Comparison of ENCODE assay signal across 15 cellular contexts in the genomic region with DNA sequence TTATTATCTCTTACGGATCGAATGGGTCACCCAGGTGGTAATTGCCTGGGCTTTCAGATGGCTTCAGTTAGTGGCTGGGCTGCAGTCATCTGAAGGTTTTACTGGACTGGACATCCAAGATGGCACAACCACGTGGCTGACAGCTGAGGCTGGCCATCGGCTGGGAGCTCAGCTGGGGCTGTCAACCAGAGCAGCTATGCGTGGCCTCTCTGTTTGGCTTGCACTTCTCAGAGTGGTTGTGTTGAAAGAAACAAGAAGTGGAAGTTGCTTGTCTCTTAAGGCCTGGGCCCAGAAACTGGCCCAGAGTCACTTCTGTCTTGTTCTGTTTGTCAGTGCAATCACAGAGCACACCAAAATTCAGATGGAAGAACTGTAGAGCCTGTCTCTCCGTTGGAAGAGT. TPM values are rescaled to one million over a fixed set of nuclear protein-coding genes. Genes with fewer than 3 reads are reported as not detected.
A peak's percentile ranks its signal among the peaks of the same experiment; 100 is the strongest.
DNase-seq lines count a peak whose midpoint lies in the region; ATAC-seq, FAIRE-seq and TF ChIP-seq lines count a peak whose summit lies in the region.
"Had no signal": no experiment of that assay in that cellular context is flagged by ENCODE, and none has a peak within 500 bp of the region (broad histone marks: within the 10 kb centered on the region; RNA-seq: fewer than 3 reads in every experiment).

No MANE protein-coding gene starts in this region.

- peaks cover 1% of the 10 kb centered on the region for H3K36me3 Mint-ChIP-seq in memory B cell
- no peaks in the 10 kb centered on the region for H3K36me3 Mint-ChIP-seq in immature natural killer cell

- ATAC-seq in GM19468 (IDR thresholded peaks at IDR 0.05; ENCODE audit: extremely low read depth, unreplicated experiment) (peak; percentile 42), HG03460 (IDR thresholded peaks at IDR 0.05; ENCODE audit: unreplicated experiment) (peak; percentile 33), memory B cell (ENCODE audit: low read depth) (peak; percentile 60), GM18517 (IDR thresholded peaks at IDR 0.05; ENCODE audit: unreplicated experiment) (no peak)
- ATAC-seq: activated CD8-positive, alpha-beta T cell treated with anti-CD3 and anti-CD28 coated beads, Interleukin-2, amount 10 ng/mL, durations not matched to agents 7 days and 5 days; Panc1; T-helper 17 cell had no signal

- H3K27ac Mint-ChIP-seq in memory B cell (peak overlapping the region; percentile 94), immature natural killer cell (no peak overlapping the region)
- H3K27ac Mint-ChIP-seq: activated CD8-positive, alpha-beta T cell treated with anti-CD3 and anti-CD28 coated beads, Interleukin-2, amount 10 ng/mL, durations not matched to agents 7 days and 5 days; neural progenitor cell; T-helper 17 cell had no signal

- no peaks in the 10 kb centered on the region for H3K27me3 Mint-ChIP-seq in memory B cell
- peaks cover 3 to 5% (median 4%) of the 10 kb centered on the region in 3 donors for H3K27me3 Mint-ChIP-seq in immature natural killer cell (ENCODE audit: low read depth in 3 of 3)
- H3K27me3 Mint-ChIP-seq: T-helper 17 cell had no signal

- TF ChIP-seq CTCF in GM12864 (IDR thresholded peaks at IDR 0.05; ENCODE audit: low read depth, low read length, missing control alignments), result no peak
- TF ChIP-seq CTCF in D721Med (IDR thresholded peaks at IDR 0.05; ENCODE audit: insufficient read depth, missing control alignments), result no peak

- peak overlapping the region; percentile 52 for H3K4me3 Mint-ChIP-seq in memory B cell
- H3K4me3 Mint-ChIP-seq in immature natural killer cell, result no peak overlapping the region
- H3K4me3 Mint-ChIP-seq: activated CD8-positive, alpha-beta T cell treated with anti-CD3 and anti-CD28 coated beads, Interleukin-2, amount 10 ng/mL, durations not matched to agents 7 days and 5 days; T-helper 17 cell had no signal

- FAIRE-seq in D721Med (lab: Jason Lieb, UNC), result no peak
- FAIRE-seq: frontal cortex had no signal

- H3K9me3 Mint-ChIP-seq in memory B cell, result no peaks in the 10 kb centered on the region
- peaks cover 0 to 2% (median 0%) of the 10 kb centered on the region in 6 donors for H3K9me3 Mint-ChIP-seq in immature natural killer cell
- H3K9me3 Mint-ChIP-seq: neural progenitor cell had no signal

- no peak overlapping the region for H3K4me3 ChIP-seq in GM12864 (ENCODE audit: low read depth, low read length)
- H3K4me3 ChIP-seq: neural progenitor cell had no signal

- DNase-seq in GM12864 (ENCODE audit: low read depth) (peak; percentile 61), memory B cell (ENCODE audit: low spot score in 2 of 2) (no peak), D721Med (ENCODE audit: insufficient read length, low spot score) (no peak), immature natural killer cell (no peak)
- DNase-seq in stimulated activated CD4-positive, alpha-beta T cell treated with anti-CD3 and anti-CD28 coated beads, Interleukin-12 subunit alpha, Interleukin-12 subunit beta, amount 100 ng/mL, for 4 hours, result no peak
- DNase-seq: activated CD8-positive, alpha-beta T cell treated with anti-CD3 and anti-CD28 coated beads, Interleukin-2, amount 10 ng/mL, durations not matched to agents 7 days and 5 days; NCI-H2171; stimulated activated CD4-positive, alpha-beta T cell treated with anti-CD3 and anti-CD28 coated beads, Interleukin-15, amount 100 ng/mL, for 24 hours; T-helper 17 cell had no signal

- H3K4me1 Mint-ChIP-seq in memory B cell (peaks cover 40% of the 10 kb centered on the region), immature natural killer cell (peaks cover 13 to 19% of the 10 kb centered on the region in 2 donors)

RNA-seq across cellular contexts. Expression of gene GDI2, which starts 5.7 kb away (rescaled TPM):
- 100 to 1,000 TPM; 181 to 290 (median 199) TPM for polyA plus RNA-seq in immature natural killer cell
